ENCODE assay signal across 15 cellular contexts in the genomic region with DNA sequence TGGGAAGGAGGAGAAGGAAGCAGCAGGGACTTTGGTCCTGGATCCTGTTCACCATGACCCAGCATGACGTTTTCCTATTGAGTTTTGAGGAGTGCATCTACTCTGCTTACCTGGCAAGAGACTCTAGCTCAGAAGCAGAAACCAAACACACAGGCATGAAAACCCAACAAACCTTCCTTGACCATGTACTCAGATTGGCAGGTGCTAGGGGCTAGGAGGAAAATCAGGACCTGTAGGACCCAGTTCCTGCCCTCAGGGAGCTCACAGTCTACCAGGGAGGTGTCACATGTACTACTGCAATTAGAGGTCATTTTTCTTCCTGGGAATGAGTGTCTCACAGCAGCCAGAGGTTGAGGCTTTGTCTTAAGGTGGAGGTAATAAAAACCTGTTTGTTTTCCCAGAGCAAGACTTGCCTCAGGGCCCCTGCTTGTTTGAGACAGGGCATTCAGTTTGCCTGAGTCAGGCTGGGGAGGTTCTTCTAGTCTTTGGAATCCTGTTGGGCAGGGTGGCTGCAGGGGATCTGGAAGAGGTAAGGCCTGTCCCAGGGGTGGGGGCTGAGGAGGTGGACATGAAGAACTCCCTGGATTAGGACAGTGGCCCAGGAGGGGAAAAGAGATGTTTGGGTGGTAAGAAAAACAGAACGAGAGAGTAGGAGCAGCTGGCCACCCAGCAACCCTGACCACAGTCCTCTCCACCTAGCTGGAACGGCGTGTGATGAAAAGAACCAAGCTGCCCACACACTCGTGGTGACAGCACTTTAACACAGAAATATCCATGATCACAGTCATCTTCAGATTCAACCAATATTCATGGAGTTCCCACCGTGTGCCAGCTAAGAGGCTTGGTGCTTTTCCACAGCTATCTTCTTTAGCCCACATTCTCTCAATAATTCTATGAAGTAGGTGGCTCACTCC. TPM values are rescaled to one million over a fixed set of nuclear protein-coding genes. Genes with fewer than 3 reads are reported as not detected.
DNase-seq lines count a peak whose midpoint lies in the region; TF ChIP-seq lines count a peak whose summit lies in the region.
"Had no signal": no experiment of that assay in that cellular context is flagged by ENCODE, and none has a peak within 500 bp of the region (broad histone marks: within the 10 kb centered on the region; RNA-seq: fewer than 3 reads in every experiment).

No MANE protein-coding gene starts in this region.

- 89 to 93% methylated on average over 6 of the region's 6 CpGs for WGBS in testis, 2 donors

- no peak for TF ChIP-seq POLR2A in testis (IDR thresholded peaks at IDR 0.05)

- TF ChIP-seq CTCF in epithelial cell of esophagus (IDR thresholded peaks at IDR 0.05; ENCODE audit: insufficient read depth, low read depth, low read length, missing control alignments) (no peak), neural crest cell (conservative IDR thresholded peaks at IDR 0.05) (no peak), GM13977 (IDR thresholded peaks at IDR 0.05; ENCODE audit: extremely low read depth, insufficient read depth, missing control alignments) (no peak), testis (IDR thresholded peaks at IDR 0.05) (no peak)

- no peak overlapping the region for H3K4me3 Mint-ChIP-seq in neural crest cell
- H3K4me3 Mint-ChIP-seq in activated T-helper 2 cell treated with anti-CD3 and anti-CD28 coated beads, Interferon-gamma antibody, Interleukin-2, Interleukin-4, amounts not matched to agents 10 μg/mL and 5 μg/mL and 100 μg/mL, durations not matched to agents 14 hours and 24 hours and 36 hours (ENCODE audit: low read depth) = no peak overlapping the region
- H3K4me3 Mint-ChIP-seq: activated naive CD4-positive, alpha-beta T cell treated with anti-CD3 and anti-CD28 coated beads, Interleukin-2, amount 10 ng/mL, durations not matched to agents 7 days and 5 days had no signal

- peaks cover 17% of the 10 kb centered on the region for H3K4me1 Mint-ChIP-seq in neural crest cell
- H3K4me1 Mint-ChIP-seq in activated T-helper 2 cell treated with anti-CD3 and anti-CD28 coated beads, Interferon-gamma antibody, Interleukin-2, Interleukin-4, amounts not matched to agents 10 μg/mL and 5 μg/mL and 100 μg/mL, durations not matched to agents 14 hours and 24 hours and 36 hours (ENCODE audit: low read depth) = peaks cover 15% of the 10 kb centered on the region
- H3K4me1 Mint-ChIP-seq: activated naive CD4-positive, alpha-beta T cell treated with anti-CD3 and anti-CD28 coated beads, Interleukin-2, amount 10 ng/mL, durations not matched to agents 7 days and 5 days had no signal

- no peaks in the 10 kb centered on the region for H3K9me3 Mint-ChIP-seq in neural crest cell
- H3K9me3 Mint-ChIP-seq in activated T-helper 2 cell treated with anti-CD3 and anti-CD28 coated beads, Interferon-gamma antibody, Interleukin-2, Interleukin-4, amounts not matched to agents 10 μg/mL and 5 μg/mL and 100 μg/mL, durations not matched to agents 14 hours and 24 hours and 36 hours = no peaks in the 10 kb centered on the region
- H3K9me3 Mint-ChIP-seq: activated naive CD4-positive, alpha-beta T cell treated with anti-CD3 and anti-CD28 coated beads, Interleukin-2, amount 10 ng/mL, durations not matched to agents 7 days and 5 days had no signal

- no peak overlapping the region for H3K27ac ChIP-seq in testis
- H3K27ac ChIP-seq: cardiac muscle cell, heart right ventricle, SJCRH30 had no signal

- no peaks in the 10 kb centered on the region for H3K36me3 ChIP-seq in testis (ENCODE audit: low read depth, missing control alignments)
- H3K36me3 ChIP-seq: cardiac muscle cell, heart right ventricle, left ventricle myocardium inferior, SJCRH30 had no signal

- H3K27me3 Mint-ChIP-seq in neural crest cell (ENCODE audit: low read depth) = no peaks in the 10 kb centered on the region
- H3K27me3 Mint-ChIP-seq in activated T-helper 2 cell treated with anti-CD3 and anti-CD28 coated beads, Interferon-gamma antibody, Interleukin-2, Interleukin-4, amounts not matched to agents 10 μg/mL and 5 μg/mL and 100 μg/mL, durations not matched to agents 14 hours and 24 hours and 36 hours (ENCODE audit: low read depth) = peaks cover 2% of the 10 kb centered on the region

- no peaks in the 10 kb centered on the region for H3K27me3 ChIP-seq in testis
- H3K27me3 ChIP-seq: cardiac muscle cell, heart right ventricle, SJCRH30 had no signal

- H3K27ac Mint-ChIP-seq in neural crest cell (ENCODE audit: unreplicated experiment) = peak overlapping the region; percentile 8
- H3K27ac Mint-ChIP-seq in activated T-helper 2 cell treated with anti-CD3 and anti-CD28 coated beads, Interferon-gamma antibody, Interleukin-2, Interleukin-4, amounts not matched to agents 10 μg/mL and 5 μg/mL and 100 μg/mL, durations not matched to agents 14 hours and 24 hours and 36 hours = no peak overlapping the region
- H3K27ac Mint-ChIP-seq: activated naive CD4-positive, alpha-beta T cell treated with anti-CD3 and anti-CD28 coated beads, Interleukin-2, amount 10 ng/mL, durations not matched to agents 7 days and 5 days had no signal

- H3K4me3 ChIP-seq in epithelial cell of esophagus (ENCODE audit: low read length) = no peak overlapping the region
- H3K4me3 ChIP-seq in testis = no peak overlapping the region
- H3K4me3 ChIP-seq: cardiac muscle cell, heart right ventricle, left ventricle myocardium inferior, SJCRH30 had no signal

- in situ Hi-C loops in Caki2 (cut with HindIII; ENCODE audit: low pct_unique_long_range_greater_than_20kb, low sequenced_read_pairs) = no loop called here
- in situ Hi-C loops in GM13977 (cut with MboI; ENCODE audit: low pct_unique_long_range_greater_than_20kb, low sequenced_read_pairs, unreplicated experiment) = no loop called here

- peak; percentile 49 for DNase-seq in Caki2 (ENCODE audit: low read depth)
- peak; percentile 91 for DNase-seq in NCI-H69 (lab: John Stamatoyannopoulos, UW)
- DNase-seq in epithelial cell of esophagus (ENCODE audit: low read depth) = peak; percentile 100
- DNase-seq in neural crest cell (ENCODE audit: low read depth, low spot score) = no peak
- DNase-seq in activated T-helper 2 cell treated with anti-CD3 and anti-CD28 coated beads, Interferon-gamma antibody, Interleukin-2, Interleukin-4, amounts not matched to agents 10 μg/mL and 5 μg/mL and 100 μg/mL, durations not matched to agents 14 hours and 24 hours and 36 hours (ENCODE audit: low spot score) = no peak
- no peak for DNase-seq in GM13977 (ENCODE audit: low spot score)
- DNase-seq in testis = no peak
- no peak for DNase-seq in NCI-H1930 (lab: John Stamatoyannopoulos, UW)
- DNase-seq: ACHN; activated naive CD4-positive, alpha-beta T cell treated with anti-CD3 and anti-CD28 coated beads, Interleukin-2, amount 10 ng/mL, durations not matched to agents 7 days and 5 days; heart right ventricle; left ventricle myocardium inferior; NCI-H1694 treated with DMSO at 0.1 percent for 48 hours; SJCRH30 had no signal

- H3K36me3 Mint-ChIP-seq in neural crest cell (ENCODE audit: low read depth) = no peaks in the 10 kb centered on the region
- no peaks in the 10 kb centered on the region for H3K36me3 Mint-ChIP-seq in activated T-helper 2 cell treated with anti-CD3 and anti-CD28 coated beads, Interferon-gamma antibody, Interleukin-2, Interleukin-4, amounts not matched to agents 10 μg/mL and 5 μg/mL and 100 μg/mL, durations not matched to agents 14 hours and 24 hours and 36 hours (ENCODE audit: low read depth)
- H3K36me3 Mint-ChIP-seq: activated naive CD4-positive, alpha-beta T cell treated with anti-CD3 and anti-CD28 coated beads, Interleukin-2, amount 10 ng/mL, durations not matched to agents 7 days and 5 days had no signal

- no peaks in the 10 kb centered on the region for H3K9me3 ChIP-seq in testis
- H3K9me3 ChIP-seq: heart right ventricle, left ventricle myocardium inferior, SJCRH30 had no signal

- no peaks in the 10 kb centered on the region for H3K4me1 ChIP-seq in testis

- intact Hi-C loops in activated T-helper 2 cell treated with anti-CD3 and anti-CD28 coated beads, Interferon-gamma antibody, Interleukin-2, Interleukin-4, amounts not matched to agents 10 μg/mL and 5 μg/mL and 100 μg/mL, durations not matched to agents 14 hours and 24 hours and 36 hours (cut with micrococcal nuclease) = no loop called here
- intact Hi-C loops in testis (cut with DNase I; ENCODE audit: low total_unique reads) = no loop called here

RNA-seq across cellular contexts. Expression of a gene that starts 30.8 kb away (rescaled TPM):
- total RNA-seq in Caki2 (2014; rRNA removed; shearing (Covaris generic); ENCODE audit: low replicate concordance) = 12.5 and 15.1 TPM in 2 replicates
- 7.5 and 7.7 TPM in 2 replicates for total RNA-seq in neural crest cell
- total RNA-seq in activated T-helper 2 cell treated with anti-CD3 and anti-CD28 coated beads, Interferon-gamma antibody, Interleukin-2, Interleukin-4, amounts not matched to agents 10 μg/mL and 5 μg/mL and 100 μg/mL, durations not matched to agents 14 hours and 24 hours and 36 hours = 44.3 and 44.6 TPM in 2 replicates
- total RNA-seq in testis = 10 to 100 TPM; 10.3 to 13.3 TPM
- polyA plus RNA-seq in testis (ENCODE audit: insufficient read depth, low read depth, low replicate concordance) = 7.1 TPM

Comparison
In these comparisons a context has a peak if more than half of its experiments do, and no peak if none do; other contexts are left out.
1. DNase-seq: peak in Caki2 (single experiment), NCI-H69 (single experiment) and epithelial cell of esophagus (single experiment); none in neural crest cell (single experiment), activated T-helper 2 cell treated with anti-CD3 and anti-CD28 coated beads, Interferon-gamma antibody, Interleukin-2, Interleukin-4, amounts not matched to agents 10 μg/mL and 5 μg/mL and 100 μg/mL, durations not matched to agents 14 hours and 24 hours and 36 hours (single experiment), GM13977 (single experiment), testis (single experiment) and NCI-H1930 (0 of 2).